Comparison of ENCODE assay signal across 25 cellular contexts in the genomic region with DNA sequence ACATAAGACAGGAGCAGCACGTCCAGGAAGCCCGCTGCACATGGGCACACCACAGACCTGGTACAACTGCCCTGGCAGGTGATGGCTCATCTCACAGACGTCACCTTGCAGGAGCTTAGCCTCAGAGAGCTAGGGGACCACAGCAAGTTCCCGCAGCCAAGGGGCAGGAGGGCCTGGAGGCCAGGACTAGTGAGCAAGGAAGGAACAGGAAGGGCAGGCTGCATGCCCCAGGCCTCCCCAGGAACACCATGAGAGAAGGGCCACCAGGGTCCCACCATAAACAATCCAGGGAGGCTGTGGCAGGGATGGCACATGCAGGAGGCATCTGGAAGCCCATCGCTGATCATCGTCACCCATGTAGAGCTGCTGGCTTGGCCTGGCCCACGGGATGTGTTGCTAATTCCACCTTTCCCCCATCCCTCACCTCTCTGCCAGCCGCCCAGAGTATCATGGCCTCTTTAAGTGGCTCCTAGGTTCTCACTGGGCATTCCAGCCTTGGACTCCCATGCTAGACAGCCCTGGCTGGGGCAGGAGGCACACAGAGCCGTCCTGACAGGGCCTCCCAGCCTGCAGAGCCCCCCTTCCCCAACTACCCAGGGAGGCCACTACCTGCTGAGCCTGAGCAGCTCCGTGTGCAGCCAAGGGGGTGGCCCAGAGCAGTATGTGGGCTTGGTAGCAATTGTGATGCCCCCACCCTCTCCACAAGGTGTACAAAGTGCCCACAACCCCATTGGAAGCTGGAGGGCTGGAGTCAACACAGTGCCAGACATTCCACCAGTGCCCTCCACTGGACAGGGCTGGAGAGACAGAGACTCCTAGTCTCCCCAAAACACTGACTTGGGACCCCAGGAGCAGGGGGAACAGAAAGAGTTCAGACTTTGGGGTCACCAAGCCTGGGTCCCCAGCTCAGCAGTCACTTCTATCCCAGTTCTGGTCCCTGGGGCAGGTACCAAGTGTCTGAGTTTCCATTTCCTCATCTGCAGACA. TPM values are rescaled to one million over a fixed set of nuclear protein-coding genes. Genes with fewer than 3 reads are reported as not detected.
DNase-seq lines count a peak whose midpoint lies in the region; ATAC-seq, FAIRE-seq and TF ChIP-seq lines count a peak whose summit lies in the region.
"Had no signal": no experiment of that assay in that cellular context is flagged by ENCODE, and none has a peak within 500 bp of the region (broad histone marks: within the 10 kb centered on the region; RNA-seq: fewer than 3 reads in every experiment).

No MANE protein-coding gene starts in this region.

- no peak overlapping the region for H3K4me3 ChIP-seq in OCI-LY3 (ENCODE audit: low read length)
- H3K4me3 ChIP-seq in keratinocyte (ENCODE audit: control insufficient read depth in 2 of 3, extremely low read depth in 1 of 3, insufficient read depth in 2 of 3, low read depth in 1 of 3, low read length in 3 of 3) = no peak overlapping the region
- no peak overlapping the region for H3K4me3 ChIP-seq in upper lobe of right lung
- H3K4me3 ChIP-seq: A549, BLaER1, prostate gland, smooth muscle cell, vagina had no signal

- H3K27me3 ChIP-seq in OCI-LY3 (ENCODE audit: low read depth, low read length) (no peaks in the 10 kb centered on the region), keratinocyte (ENCODE audit: control insufficient read depth, extremely low read depth, insufficient read depth, low read length) (peaks cover 4% of the 10 kb centered on the region), upper lobe of right lung (no peaks in the 10 kb centered on the region)
- H3K27me3 ChIP-seq: BLaER1, vagina had no signal

- H3K79me2 ChIP-seq in OCI-LY3 (ENCODE audit: low read length) (no peaks in the 10 kb centered on the region), keratinocyte (ENCODE audit: control insufficient read depth, insufficient read depth, low read length) (no peaks in the 10 kb centered on the region)

- H3K4me1 ChIP-seq in OCI-LY3 (ENCODE audit: low read length) (no peaks in the 10 kb centered on the region), keratinocyte (ENCODE audit: control insufficient read depth, extremely low read depth, insufficient read depth, low read length) (no peaks in the 10 kb centered on the region), upper lobe of right lung (no peaks in the 10 kb centered on the region)
- H3K4me1 ChIP-seq: A549, BLaER1, prostate gland, vagina had no signal

- H3K36me3 ChIP-seq in OCI-LY3 (replicated peaks; ENCODE audit: low read depth, low read length) = no peaks in the 10 kb centered on the region
- H3K36me3 ChIP-seq in keratinocyte (ENCODE audit: control insufficient read depth in 2 of 2, extremely low read depth in 1 of 2, insufficient read depth in 2 of 2, low read length in 2 of 2) = no peaks in the 10 kb centered on the region
- no peaks in the 10 kb centered on the region for H3K36me3 ChIP-seq in upper lobe of right lung
- H3K36me3 ChIP-seq: BLaER1, prostate gland, vagina had no signal

- intact Hi-C loops in upper lobe of right lung (cut with DNase I) = no loop called here

- no peak for ATAC-seq in upper lobe of right lung
- ATAC-seq: left cardiac atrium had no signal

- H3K9me3 ChIP-seq in OCI-LY3 (ENCODE audit: insufficient read depth, low read length) = no peaks in the 10 kb centered on the region
- no peaks in the 10 kb centered on the region for H3K9me3 ChIP-seq in keratinocyte (ENCODE audit: control insufficient read depth, low read depth, low read length)
- no peaks in the 10 kb centered on the region for H3K9me3 ChIP-seq in upper lobe of right lung
- H3K9me3 ChIP-seq: A549, BLaER1, prostate gland, vagina had no signal

- H3K27ac ChIP-seq in OCI-LY3 (ENCODE audit: low read length) = no peak overlapping the region
- H3K27ac ChIP-seq in keratinocyte (ENCODE audit: control insufficient read depth, insufficient read depth, low read length) = no peak overlapping the region
- H3K27ac ChIP-seq in upper lobe of right lung = no peak overlapping the region
- H3K27ac ChIP-seq: A549, BLaER1, prostate gland, vagina had no signal

- H2AFZ ChIP-seq in OCI-LY3 (ENCODE audit: low read depth, low read length) = no peak overlapping the region
- H2AFZ ChIP-seq in keratinocyte (ENCODE audit: control insufficient read depth, low read length) = no peak overlapping the region

- H3K9ac ChIP-seq in OCI-LY3 (ENCODE audit: low read length) = no peak overlapping the region
- H3K9ac ChIP-seq in keratinocyte (ENCODE audit: control insufficient read depth, extremely low read depth, insufficient read depth, low read length) = no peak overlapping the region
- H3K9ac ChIP-seq: BLaER1 had no signal

- H3K9me1 ChIP-seq in keratinocyte (ENCODE audit: control insufficient read depth, extremely low read depth, insufficient read depth, low read length) = no peaks in the 10 kb centered on the region

- peak; percentile 8 for DNase-seq in activated T-cell treated with anti-CD3 and anti-CD28 coated beads, Interleukin-2, amount 50 U/mL, for 1 hour
- DNase-seq in activated T-cell treated with anti-CD3 and anti-CD28 coated beads, Interleukin-2, amount 50 U/mL, for 48 hours = no peak
- DNase-seq in keratinocyte (ENCODE audit: low read depth, low spot score) (no peak), upper lobe of right lung (peak; percentile 51), NCI-H748 treated with DMSO at 0.1 percent for 48 hours (lab: John Stamatoyannopoulos, UW) (no peak), H4 (ENCODE audit: low spot score) (no peak)
- DNase-seq in central memory CD4-positive, alpha-beta T cell = no peak
- DNase-seq: activated CD4-positive, alpha-beta T cell treated with anti-CD3 and anti-CD28 coated beads for 1 hour; dermis blood vessel endothelial cell; foreskin fibroblast; left cardiac atrium; midbrain; NCI-H1092 treated with DMSO at 0.1 percent for 48 hours; NCI-H526; stimulated activated CD4-positive, alpha-beta T cell treated with anti-CD3 and anti-CD28 coated beads, Interleukin-4, amount 100 ng/mL, for 24 hours; T-helper 9 cell had no signal

- H4K20me1 ChIP-seq in OCI-LY3 (ENCODE audit: insufficient read depth, low read length) (no peaks in the 10 kb centered on the region), keratinocyte (ENCODE audit: control insufficient read depth, extremely low read depth, insufficient read depth, low read length) (no peaks in the 10 kb centered on the region)
- H4K20me1 ChIP-seq: BLaER1 had no signal

- dilution Hi-C loops in keratinocyte (cut with MboI; ENCODE audit: extremely low pct_ligation_motif_present, low sequenced_read_pairs) = no loop called here

- 0 out of 2 replicates have a peak, but pooled peaks have one; percentile 7 for TF ChIP-seq CTCF in OCI-LY3 (IDR thresholded peaks at IDR 0.05; ENCODE audit: low read depth, low read length)
- peak in 2 of 3 experiments; percentile 14 to 28 for TF ChIP-seq CTCF in keratinocyte (optimal IDR thresholded peaks at IDR 0.05 in 1 of 3, IDR thresholded peaks at IDR 0.05 in 1 of 3, conservative IDR thresholded peaks at IDR 0.05 in 1 of 3; ENCODE audit: extremely low read depth in 1 of 3, insufficient read depth in 2 of 3, low read length in 3 of 3)
- TF ChIP-seq CTCF in upper lobe of right lung (IDR thresholded peaks at IDR 0.05) = no peak

- FAIRE-seq in keratinocyte (lab: Jason Lieb, UNC) = no peak
- FAIRE-seq: A549, bronchial epithelial cell, G401.6 had no signal

- H3K4me2 ChIP-seq in OCI-LY3 (ENCODE audit: low read length) = no peak overlapping the region
- H3K4me2 ChIP-seq in keratinocyte (ENCODE audit: control insufficient read depth, extremely low read depth, insufficient read depth, low read depth, low read length) = no peak overlapping the region
- H3K4me2 ChIP-seq: A549, BLaER1, smooth muscle cell had no signal

RNA-seq across cellular contexts. Expression of a gene that starts 35.5 kb away (rescaled TPM):
- 0.01 to 0.03 TPM (median 0.03 TPM) in 3 replicates for polyA plus RNA-seq in keratinocyte
- 0.14 TPM for polyA plus RNA-seq in keratinocyte (2011; ENCODE audit: low read depth)
- polyA plus RNA-seq in keratinocyte (2011; cell fraction: cytosol; rRNA removed) = 0.06 TPM in 2 replicates
- 0.04 TPM in 1 of 2 replicates, not detected in the other for polyA plus RNA-seq in keratinocyte (2011; cell fraction: nucleus; rRNA removed)
- polyA plus RNA-seq in keratinocyte (2012; ENCODE audit: low replicate concordance) = 0.49 TPM in 1 of 2 replicates, not detected in the other
- 0.20 to 0.98 TPM in 2 of 3 replicates, not detected in the other for polyA minus RNA-seq in keratinocyte
- not detected for polyA minus RNA-seq in keratinocyte (2011; cell fraction: cytosol; rRNA and poly(A)+ RNA removed)
- polyA minus RNA-seq in keratinocyte (2011; cell fraction: nucleus; rRNA and poly(A)+ RNA removed) = 0.16 and 0.42 TPM in 2 replicates
- 3.0 TPM for total RNA-seq in upper lobe of right lung
- total RNA-seq in H4 (2014; rRNA removed; shearing (Covaris generic)) = 1.7 and 2.4 TPM in 2 replicates
- total RNA-seq: dermis blood vessel endothelial cell, LHCN-M2 had no signal

Comparison
In these comparisons a context has a peak if more than half of its experiments do, and no peak if none do; other contexts are left out.
1. DNase-seq: peak in activated T-cell treated with anti-CD3 and anti-CD28 coated beads, Interleukin-2, amount 50 U/mL, for 1 hour (single experiment) and upper lobe of right lung (single experiment); none in activated T-cell treated with anti-CD3 and anti-CD28 coated beads, Interleukin-2, amount 50 U/mL, for 48 hours (0 of 2), keratinocyte (single experiment), central memory CD4-positive, alpha-beta T cell (single experiment), NCI-H748 treated with DMSO at 0.1 percent for 48 hours (single experiment) and H4 (single experiment).